ENCODE assay signal across 8 cellular contexts in genomic region chr1:167630568-167631385, GRCh38. TPM values are rescaled to one million over a fixed set of nuclear protein-coding genes. Genes with fewer than 3 reads are reported as not detected.
DNase-seq lines count a peak whose midpoint lies in the region; ATAC-seq, FAIRE-seq and TF ChIP-seq lines count a peak whose summit lies in the region.

No MANE protein-coding gene starts in this region.

- H3K4me3 Mint-ChIP-seq in activated naive CD8-positive, alpha-beta T cell treated with anti-CD3 and anti-CD28 coated beads, Interleukin-2, amount 10 ng/mL, durations not matched to agents 7 days and 5 days, result peak overlapping the region; percentile 99
- H3K4me3 Mint-ChIP-seq in stimulated activated naive B cell treated with anti-CD40 and anti-IgM and Interleukin-4, amounts not matched to agents 10 μg/mL and 1 μg/mL and 100 μg/mL, for 72 hours, result peak overlapping the region; percentile 86 to 98

- peak overlapping the region; percentile 65 for H3K4me3 ChIP-seq in HL-60 (replicated peaks; ENCODE audit: insufficient read depth, low read length)

- H3K9me3 Mint-ChIP-seq in activated naive CD8-positive, alpha-beta T cell treated with anti-CD3 and anti-CD28 coated beads, Interleukin-2, amount 10 ng/mL, durations not matched to agents 7 days and 5 days, result peaks cover 2% of the 10 kb centered on the region
- H3K9me3 Mint-ChIP-seq in stimulated activated naive B cell treated with anti-CD40 and anti-IgM and Interleukin-4, amounts not matched to agents 10 μg/mL and 1 μg/mL and 100 μg/mL, for 72 hours, result no peaks in the 10 kb centered on the region

- TF ChIP-seq CTCF in HL-60 (IDR thresholded peaks at IDR 0.05; ENCODE audit: insufficient read depth, low read length) (no peak), RWPE1 (conservative IDR thresholded peaks at IDR 0.05; ENCODE audit: low read depth) (no peak)

- no peak for FAIRE-seq in H54 (lab: Jason Lieb, UNC)

- H3K27ac Mint-ChIP-seq in activated naive CD8-positive, alpha-beta T cell treated with anti-CD3 and anti-CD28 coated beads, Interleukin-2, amount 10 ng/mL, durations not matched to agents 7 days and 5 days, result peak overlapping the region; percentile 98
- H3K27ac Mint-ChIP-seq in stimulated activated naive B cell treated with anti-CD40 and anti-IgM and Interleukin-4, amounts not matched to agents 10 μg/mL and 1 μg/mL and 100 μg/mL, for 72 hours, result peak overlapping the region; percentile 97

- no peak for TF ChIP-seq POLR2A in H54 (IDR thresholded peaks at IDR 0.05; ENCODE audit: low read depth, low read length)

- DNase-seq in CMK (ENCODE audit: low read depth) (peak; percentile 48), HL-60 (ENCODE audit: low read depth in 1 of 2, low spot score in 1 of 2) (peak in 1 of 2 experiments; percentile 65), islet precursor cell (peak; percentile 38), UCSD-AML1 (lab: John Stamatoyannopoulos, UW; ENCODE audit: unreplicated experiment) (no peak), RWPE1 (ENCODE audit: low spot score) (no peak), H54 (ENCODE audit: insufficient read length, low spot score) (no peak)
- no peak for DNase-seq in activated naive CD8-positive, alpha-beta T cell treated with anti-CD3 and anti-CD28 coated beads, Interleukin-2, amount 10 ng/mL, durations not matched to agents 7 days and 5 days
- no peak for DNase-seq in stimulated activated naive B cell treated with anti-CD40 and anti-IgM and Interleukin-4, amounts not matched to agents 10 μg/mL and 1 μg/mL and 100 μg/mL, for 72 hours

- H3K36me3 Mint-ChIP-seq in activated naive CD8-positive, alpha-beta T cell treated with anti-CD3 and anti-CD28 coated beads, Interleukin-2, amount 10 ng/mL, durations not matched to agents 7 days and 5 days, result peaks cover 35% of the 10 kb centered on the region
- H3K36me3 Mint-ChIP-seq in stimulated activated naive B cell treated with anti-CD40 and anti-IgM and Interleukin-4, amounts not matched to agents 10 μg/mL and 1 μg/mL and 100 μg/mL, for 72 hours, result peaks cover 13 to 39% of the 10 kb centered on the region in 2 donors

- CTCF ChIA-PET in RWPE1 (lab: Yijun Ruan, JAX), result no interaction called here

- H3K4me1 Mint-ChIP-seq in activated naive CD8-positive, alpha-beta T cell treated with anti-CD3 and anti-CD28 coated beads, Interleukin-2, amount 10 ng/mL, durations not matched to agents 7 days and 5 days, result peaks cover 52% of the 10 kb centered on the region
- H3K4me1 Mint-ChIP-seq in stimulated activated naive B cell treated with anti-CD40 and anti-IgM and Interleukin-4, amounts not matched to agents 10 μg/mL and 1 μg/mL and 100 μg/mL, for 72 hours, result peaks cover 51 to 84% of the 10 kb centered on the region in 2 donors

- no peaks in the 10 kb centered on the region for H3K27me3 Mint-ChIP-seq in activated naive CD8-positive, alpha-beta T cell treated with anti-CD3 and anti-CD28 coated beads, Interleukin-2, amount 10 ng/mL, durations not matched to agents 7 days and 5 days
- H3K27me3 Mint-ChIP-seq in stimulated activated naive B cell treated with anti-CD40 and anti-IgM and Interleukin-4, amounts not matched to agents 10 μg/mL and 1 μg/mL and 100 μg/mL, for 72 hours, result no peaks in the 10 kb centered on the region

- H3K27me3 ChIP-seq in HL-60 (ENCODE audit: insufficient read depth, poor library complexity, severe bottlenecking), result no peaks in the 10 kb centered on the region

- H3K27ac ChIP-seq in HL-60 (replicated peaks), result peak overlapping the region; percentile 95
- H3K27ac ChIP-seq in RWPE1, result no peak overlapping the region

- POLR2A ChIA-PET in activated naive CD8-positive, alpha-beta T cell treated with anti-CD3 and anti-CD28 coated beads, Interleukin-2, amount 10 ng/mL, durations not matched to agents 7 days and 5 days (lab: Charles Lee), result interaction anchor here (1.1 to 8.0 kb wide), 6 partner anchors 10 to 305 kb away, joined by 3 to 92 read pairs (median 12); no protein-coding TSS in a partner anchor
- POLR2A ChIA-PET in RWPE1 (lab: Yijun Ruan, JAX; ENCODE audit: low non-redundant PET), result no interaction called here

- no peak for ATAC-seq in activated naive CD8-positive, alpha-beta T cell treated with anti-CD3 and anti-CD28 coated beads, Interleukin-2, amount 10 ng/mL, durations not matched to agents 7 days and 5 days (ENCODE audit: low read depth)
- peak; percentile 15 to 25 for ATAC-seq in stimulated activated naive B cell treated with anti-CD40 and anti-IgM and Interleukin-4, amounts not matched to agents 10 μg/mL and 1 μg/mL and 100 μg/mL, for 72 hours (replicated peaks)

RNA-seq across cellular contexts. Expression of gene RCSD1, which starts 0.7 kb away (rescaled TPM):
- 100 to 1,000 TPM; 131 to 133 TPM for total RNA-seq in activated naive CD8-positive, alpha-beta T cell treated with anti-CD3 and anti-CD28 coated beads, Interleukin-2, amount 10 ng/mL, durations not matched to agents 7 days and 5 days

Comparison
In these comparisons a context has a peak if more than half of its experiments do, and no peak if none do; other contexts are left out.
1. DNase-seq: peak in CMK (single experiment) and islet precursor cell (single experiment); none in activated naive CD8-positive, alpha-beta T cell treated with anti-CD3 and anti-CD28 coated beads, Interleukin-2, amount 10 ng/mL, durations not matched to agents 7 days and 5 days (single experiment), stimulated activated naive B cell treated with anti-CD40 and anti-IgM and Interleukin-4, amounts not matched to agents 10 μg/mL and 1 μg/mL and 100 μg/mL, for 72 hours (single experiment), UCSD-AML1 (single experiment), RWPE1 (single experiment) and H54 (single experiment).